In the genomic region with DNA sequence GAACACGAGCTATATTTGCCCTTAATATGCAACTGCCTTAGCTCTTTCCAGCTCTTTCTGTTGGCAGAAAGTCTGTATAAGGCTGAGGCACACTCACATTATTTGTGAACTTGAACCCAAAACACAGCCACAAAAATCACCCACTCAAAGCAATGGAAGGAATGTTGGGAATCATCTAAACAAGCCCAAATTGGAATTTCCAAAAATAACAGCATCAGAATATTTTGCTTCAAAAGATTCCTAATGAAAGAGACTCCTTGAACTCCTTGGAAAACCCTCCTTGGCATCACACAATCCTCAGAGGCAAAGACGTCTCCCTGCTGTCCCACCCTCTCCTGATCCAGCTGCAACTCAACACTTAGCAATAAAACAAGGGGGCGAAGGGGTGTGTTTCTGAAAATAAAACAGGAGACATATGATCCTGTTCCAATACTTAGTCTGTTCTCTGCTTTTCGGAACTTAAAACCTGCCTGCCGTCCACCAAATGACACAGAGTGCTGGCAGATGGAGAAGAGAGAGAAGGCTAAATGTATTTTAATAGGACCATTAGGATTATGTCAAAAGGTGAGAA, we compare ENCODE assay signal across 18 cellular contexts.
DNase-seq lines count a peak whose midpoint lies in the region; ATAC-seq and TF ChIP-seq lines count a peak whose summit lies in the region.
"Had no signal": no experiment of that assay in that cellular context is flagged by ENCODE, and none has a peak within 500 bp of the region (broad histone marks: within the 10 kb centered on the region; RNA-seq: fewer than 3 reads in every experiment).

No MANE protein-coding gene starts in this region.

- H2BK120ac ChIP-seq in mesenchymal stem cell (ENCODE audit: low read depth, low read length): no peak overlapping the region

- no peak overlapping the region for H3K4ac ChIP-seq in mesenchymal stem cell (ENCODE audit: low read depth in 1 of 2, low read length in 2 of 2)

- no peak overlapping the region for H3K18ac ChIP-seq in mesenchymal stem cell (ENCODE audit: low read depth in 1 of 2, low read length in 2 of 2)

- H3K79me1 ChIP-seq in mesenchymal stem cell (replicated peaks; ENCODE audit: low read length, poor library complexity, severe bottlenecking): no peaks in the 10 kb centered on the region

- no peak overlapping the region for H2BK12ac ChIP-seq in mesenchymal stem cell (ENCODE audit: low read length in 2 of 2)

- H3K36me3 ChIP-seq in BLaER1 treated with 17β-estradiol and CSF1 and Interleukin-3, amounts not matched to agents 10 nM and 100 nM: no peaks in the 10 kb centered on the region
- H3K36me3 ChIP-seq in Loucy (ENCODE audit: insufficient read depth, low read length): no peaks in the 10 kb centered on the region
- no peaks in the 10 kb centered on the region for H3K36me3 ChIP-seq in SJCRH30
- no peaks in the 10 kb centered on the region for H3K36me3 ChIP-seq in mesenchymal stem cell (ENCODE audit: control insufficient read depth in 1 of 2, insufficient read depth in 2 of 2, low read depth in 1 of 2, low read length in 2 of 2)

- H3K4me2 ChIP-seq in BLaER1 treated with 17β-estradiol and CSF1 and Interleukin-3, amounts not matched to agents 10 nM and 100 nM: peak overlapping the region; percentile 18 to 77 (median 54); a peak in 21 of 22 replicates
- H3K4me2 ChIP-seq in Loucy (ENCODE audit: low read depth, low read length, poor library complexity, severe bottlenecking) (no peak overlapping the region), mesenchymal stem cell (ENCODE audit: low read length, poor library complexity, severe bottlenecking) (no peak overlapping the region)
- H3K4me2 ChIP-seq: PC-9 had no signal

- H2BK5ac ChIP-seq in mesenchymal stem cell (ENCODE audit: low read depth, low read length, poor library complexity, severe bottlenecking): no peak overlapping the region

- H3K27me3 ChIP-seq in BLaER1 treated with 17β-estradiol and CSF1 and Interleukin-3, amounts not matched to agents 10 nM and 100 nM: no peaks in the 10 kb centered on the region
- H3K27me3 ChIP-seq in Loucy (ENCODE audit: insufficient read depth, low read length, poor library complexity, severe bottlenecking): no peaks in the 10 kb centered on the region
- no peaks in the 10 kb centered on the region for H3K27me3 ChIP-seq in SJCRH30
- H3K27me3 ChIP-seq in mesenchymal stem cell (ENCODE audit: control insufficient read depth in 1 of 2, insufficient read depth in 1 of 2, low read length in 2 of 2): peaks cover 0 to 16% of the 10 kb centered on the region in 2 experiments

- H2BK15ac ChIP-seq in mesenchymal stem cell (ENCODE audit: low read depth, poor library complexity, severe bottlenecking): no peak overlapping the region

- H3K79me2 ChIP-seq in Loucy (ENCODE audit: insufficient read depth, low read length): no peaks in the 10 kb centered on the region

- peaks cover 16 to 63% (median 35%) of the 10 kb centered on the region in 10 experiments for H3K4me1 ChIP-seq in BLaER1 treated with 17β-estradiol and CSF1 and Interleukin-3, amounts not matched to agents 10 nM and 100 nM
- H3K4me1 ChIP-seq in Loucy (ENCODE audit: insufficient read depth, low read length, poor library complexity, severe bottlenecking) (peaks cover 42% of the 10 kb centered on the region), SJCRH30 (peaks cover 17% of the 10 kb centered on the region), mesenchymal stem cell (ENCODE audit: control insufficient read depth, insufficient read depth, low read depth, low read length) (no peaks in the 10 kb centered on the region)

- peak overlapping the region in 1 of 2 experiments; percentile 19 for H3K14ac ChIP-seq in mesenchymal stem cell (ENCODE audit: low read length in 2 of 2)

- H2AK5ac ChIP-seq in mesenchymal stem cell (ENCODE audit: low read length, severe bottlenecking): no peak overlapping the region

- no peak for ATAC-seq in sciatic nerve
- ATAC-seq: GM12878; naive thymus-derived CD8-positive, alpha-beta T cell had no signal

- peaks cover 0 to 7% (median 0%) of the 10 kb centered on the region in 11 experiments; a peak in 3 of 22 replicates for H3K9me3 ChIP-seq in BLaER1 treated with 17β-estradiol and CSF1 and Interleukin-3, amounts not matched to agents 10 nM and 100 nM (replicated peaks in 1 of 11)
- H3K9me3 ChIP-seq in Loucy (ENCODE audit: insufficient read depth, low read depth, low read length): no peaks in the 10 kb centered on the region
- H3K9me3 ChIP-seq in SJCRH30 (replicated peaks): no peaks in the 10 kb centered on the region
- H3K9me3 ChIP-seq in mesenchymal stem cell (ENCODE audit: control insufficient read depth, low read length): no peaks in the 10 kb centered on the region

- WGBS in mesenchymal stem cell: 66% methylated on average over 5 of the region's 5 CpGs

- intact Hi-C loops in sciatic nerve (cut with DNase I): no loop called here

- H4K20me1 ChIP-seq in BLaER1 treated with 17β-estradiol and CSF1 and Interleukin-3, amounts not matched to agents 10 nM and 100 nM: no peaks in the 10 kb centered on the region
- H4K20me1 ChIP-seq in Loucy (ENCODE audit: insufficient read depth, low read length, poor library complexity, severe bottlenecking): no peaks in the 10 kb centered on the region

- no peak overlapping the region for H3K9ac ChIP-seq in BLaER1 treated with 17β-estradiol and CSF1 and Interleukin-3, amounts not matched to agents 10 nM and 100 nM
- H3K9ac ChIP-seq in Loucy (ENCODE audit: low read depth, low read length, poor library complexity, severe bottlenecking) (peak overlapping the region; percentile 26), mesenchymal stem cell (ENCODE audit: low read length) (peak overlapping the region; percentile 26)

- DNase-seq in SJCRH30 (peak in 1 of 2 experiments; percentile 37), mesenchymal stem cell (no peak), iPS-NIHi7 (ENCODE audit: extremely low spot score) (no peak), sciatic nerve (ENCODE audit: low spot score) (no peak), HCEC 1CT (no peak)
- no peak for DNase-seq in stimulated activated CD4-positive, alpha-beta T cell treated with anti-CD3 and anti-CD28 coated beads, Interleukin-4, amount 100 ng/mL, for 24 hours
- DNase-seq: ACHN; activated CD4-positive, alpha-beta T cell treated with anti-CD3 and anti-CD28 coated beads, Interleukin-2, amount 50 U/mL, for 4 hours; activated effector memory CD4-positive, alpha-beta T cell treated with anti-CD3 and anti-CD28 coated beads, Interleukin-2, amount 50 U/mL, for 16 hours; CD4-positive, CD25-positive, alpha-beta regulatory T cell; naive thymus-derived CD8-positive, alpha-beta T cell; PC-9; posterior cingulate gyrus; stimulated activated naive CD4-positive, alpha-beta T cell treated with Interleukin-2 at 50 U/mL for 16 hours had no signal

- no peak overlapping the region for H4K8ac ChIP-seq in mesenchymal stem cell (ENCODE audit: low read length)

- H4K91ac ChIP-seq in mesenchymal stem cell (ENCODE audit: low read length): no peak overlapping the region

- H3K27ac ChIP-seq in BLaER1 treated with 17β-estradiol and CSF1 and Interleukin-3, amounts not matched to agents 10 nM and 100 nM: peak overlapping the region in 2 of 11 experiments; percentile 35 to 37; a peak in 3 of 22 replicates
- H3K27ac ChIP-seq in SJCRH30 (peak overlapping the region; percentile 35), mesenchymal stem cell (ENCODE audit: low read length, poor library complexity, severe bottlenecking) (no peak overlapping the region)
- H3K27ac ChIP-seq: PC-9 had no signal

- H3F3A ChIP-seq in Loucy (ENCODE audit: low read depth): no peaks in the 10 kb centered on the region

- H3K4me3 ChIP-seq in BLaER1 treated with 17β-estradiol and CSF1 and Interleukin-3, amounts not matched to agents 10 nM and 100 nM: no peak overlapping the region
- no peak overlapping the region for H3K4me3 ChIP-seq in Loucy (ENCODE audit: low read length, poor library complexity, severe bottlenecking)
- H3K4me3 ChIP-seq in SJCRH30: no peak overlapping the region
- H3K4me3 ChIP-seq in mesenchymal stem cell (ENCODE audit: insufficient read depth in 1 of 2, low read depth in 1 of 2, low read length in 2 of 2): peak overlapping the region in 1 of 2 experiments; percentile 16
- H3K4me3 ChIP-seq: GM12878, K562, PC-9 had no signal

- H2AFZ ChIP-seq in Loucy (ENCODE audit: low read length) (no peak overlapping the region), mesenchymal stem cell (ENCODE audit: low read depth, low read length) (no peak overlapping the region)
- H2AFZ ChIP-seq: PC-9 had no signal

- TF ChIP-seq CTCF in Loucy (conservative IDR thresholded peaks at IDR 0.05; ENCODE audit: low read length): no peak

- no peak overlapping the region for H3K23ac ChIP-seq in mesenchymal stem cell (ENCODE audit: low read length in 2 of 2)

- H3K9me2 ChIP-seq in Loucy (replicated peaks; ENCODE audit: low read depth, low read length): no peaks in the 10 kb centered on the region

Comparison
In these comparisons a context has a peak if more than half of its experiments do, and no peak if none do; other contexts are left out.
1. H3K4me2 ChIP-seq: peak in BLaER1 treated with 17β-estradiol and CSF1 and Interleukin-3, amounts not matched to agents 10 nM and 100 nM (11 of 11); none in Loucy (single experiment) and mesenchymal stem cell (single experiment).
2. H3K9ac ChIP-seq: peak in Loucy (single experiment) and mesenchymal stem cell (single experiment); none in BLaER1 treated with 17β-estradiol and CSF1 and Interleukin-3, amounts not matched to agents 10 nM and 100 nM (0 of 11).